22 cellular contexts compared by ENCODE assay signal in genomic region chr13:39369161-39369890, GRCh38.
"Had no signal": no experiment of that assay in that cellular context is flagged by ENCODE, and none has a peak within 500 bp of the region (broad histone marks: within the 10 kb centered on the region; RNA-seq: fewer than 3 reads in every experiment).

No MANE protein-coding gene starts in this region.

- H3K4me3 ChIP-seq: left lung, lung, ovary, sigmoid colon, spleen, suprapubic skin, transverse colon, upper lobe of left lung, vagina had no signal

- H3K36me3 ChIP-seq: left lung, ovary, sigmoid colon, spleen, suprapubic skin, transverse colon, upper lobe of left lung, vagina had no signal

- DNase-seq: hypothalamus; immature natural killer cell; kidney; left colon; left lung; mesendoderm; naive B cell; natural killer cell; ovary; right cardiac atrium; sigmoid colon; small intestine; spleen; stimulated activated CD4-positive, alpha-beta T cell treated with anti-CD3 and anti-CD28 coated beads, Interleukin-4, amount 100 ng/mL, for 24 hours; stimulated activated naive CD4-positive, alpha-beta T cell; transverse colon; upper lobe of left lung had no signal

- FAIRE-seq: islet of Langerhans, kidney, small intestine had no signal

- ATAC-seq: left colon; left lung; natural killer cell; right cardiac atrium; stimulated activated effector memory CD8-positive, alpha-beta T cell treated with anti-CD3 and anti-CD28 coated beads, Interleukin-12 subunit alpha, Interleukin-12 subunit beta, amount 100 ng/mL, for 72 hours had no signal

- H3K27me3 ChIP-seq: left lung, ovary, sigmoid colon, spleen, suprapubic skin, transverse colon, upper lobe of left lung, vagina had no signal

- H3K27ac ChIP-seq: left lung, ovary, sigmoid colon, spleen, suprapubic skin, transverse colon, upper lobe of left lung, vagina had no signal

- H3K4me1 ChIP-seq: spleen had no signal

- H3K9me3 ChIP-seq: left lung, ovary, sigmoid colon, spleen, suprapubic skin, transverse colon, upper lobe of left lung, vagina had no signal
